10 cellular contexts compared by ENCODE assay signal in genomic region chr10:69660296-69660695, GRCh38. TPM values are rescaled to one million over a fixed set of nuclear protein-coding genes. Genes with fewer than 3 reads are reported as not detected.
"Had no signal": no experiment of that assay in that cellular context is flagged by ENCODE, and none has a peak within 500 bp of the region (broad histone marks: within the 10 kb centered on the region; RNA-seq: fewer than 3 reads in every experiment).

No MANE protein-coding gene starts in this region.

- H3K36me3 ChIP-seq: HAP-1 had no signal

- H3K27ac ChIP-seq: GM23248, HL-60, KMS-11 had no signal

- H3K9me3 ChIP-seq: HAP-1 had no signal

- H3K9me3 Mint-ChIP-seq: IgD-negative memory B cell had no signal

- H3K9ac ChIP-seq: GM23248, KMS-11 had no signal

- H3K4me3 Mint-ChIP-seq: IgD-negative memory B cell had no signal

- H3K4me3 ChIP-seq: GM23248, HAP-1 had no signal

- ATAC-seq: HCT116, HepG2 had no signal

- DNase-seq: GM23248, GOT3, H7, KBM-7 had no signal

- H3K4me2 ChIP-seq: KMS-11 had no signal

- H3K4me1 Mint-ChIP-seq: IgD-negative memory B cell had no signal

- H2AFZ ChIP-seq: GM23248 had no signal

- H3K4me1 ChIP-seq: HAP-1 had no signal

RNA-seq across cellular contexts. Expression of gene FAM241B, which starts 30.2 kb away (rescaled TPM):
- total RNA-seq: GM23248 had no signal
